Comparison of ENCODE assay signal across 9 cellular contexts in genomic region chr9:104961238-104961637, GRCh38. TPM values are rescaled to one million over a fixed set of nuclear protein-coding genes. Genes with fewer than 3 reads are reported as not detected.
DNase-seq lines count a peak whose midpoint lies in the region; ATAC-seq and TF ChIP-seq lines count a peak whose summit lies in the region.
"Had no signal": no experiment of that assay in that cellular context is flagged by ENCODE, and none has a peak within 500 bp of the region (broad histone marks: within the 10 kb centered on the region; RNA-seq: fewer than 3 reads in every experiment).

No MANE protein-coding gene starts in this region.

- no peak overlapping the region for H3K27ac ChIP-seq in aorta (ENCODE audit: low read depth in 1 of 2, low read length in 2 of 2)

- H3K4me3 ChIP-seq in aorta (ENCODE audit: low read length in 2 of 2): no peak overlapping the region

- H3K36me3 Mint-ChIP-seq in natural killer cell: no peaks in the 10 kb centered on the region
- H3K36me3 Mint-ChIP-seq: brain had no signal

- 53 to 59% methylated on average over 5 of the region's 5 CpGs for WGBS in aorta, 2 donors

- peaks cover 17 to 30% of the 10 kb centered on the region in 2 donors for H3K27me3 Mint-ChIP-seq in natural killer cell (ENCODE audit: low read depth in 2 of 2)

- peak; percentile 10 to 26 for DNase-seq in AML-193 (lab: John Stamatoyannopoulos, UW)
- DNase-seq in SHP77 (lab: John Stamatoyannopoulos, UW): peak; percentile 19 to 54
- peak; percentile 6 for DNase-seq in activated naive CD8-positive, alpha-beta T cell treated with anti-CD3 and anti-CD28 coated beads, Interleukin-2, amount 50 U/mL, for 16 hours (ENCODE audit: low read depth, low spot score)
- DNase-seq in natural killer cell: no peak
- DNase-seq in aorta: no peak
- no peak for DNase-seq in inferior parietal cortex (ENCODE audit: extremely low spot score)

- ATAC-seq in GM19395 (IDR thresholded peaks at IDR 0.05; ENCODE audit: unreplicated experiment) (peak; percentile 97), HG03565 (IDR thresholded peaks at IDR 0.05; ENCODE audit: unreplicated experiment) (peak; percentile 74), natural killer cell (peak; percentile 50 to 87 (median 60)), aorta (ENCODE audit: low FRiP score) (no peak)

- H3K4me3 Mint-ChIP-seq in natural killer cell: no peak overlapping the region

- peaks cover 0 to 1% of the 10 kb centered on the region in 2 donors for H3K27me3 ChIP-seq in aorta (ENCODE audit: control insufficient read depth in 1 of 2, insufficient read depth in 2 of 2, low read length in 1 of 2)

- peaks cover 0 to 5% of the 10 kb centered on the region in 2 donors for H3K4me1 Mint-ChIP-seq in natural killer cell

- no peaks in the 10 kb centered on the region for H3K9me3 Mint-ChIP-seq in natural killer cell

- no peak for TF ChIP-seq CTCF in natural killer cell (IDR thresholded peaks at IDR 0.05)

- intact Hi-C loops in natural killer cell (cut with micrococcal nuclease) (no loop called here), aorta (cut with DNase I) (no loop called here)

- no peaks in the 10 kb centered on the region for H3K4me1 ChIP-seq in aorta (ENCODE audit: control insufficient read depth in 1 of 2, insufficient read depth in 2 of 2, low read length in 2 of 2)

- H3K27ac Mint-ChIP-seq in natural killer cell: no peak overlapping the region

- no peaks in the 10 kb centered on the region for H3K36me3 ChIP-seq in aorta (ENCODE audit: control insufficient read depth in 1 of 2, insufficient read depth in 2 of 2, low read length in 1 of 2)

- H3K9me3 ChIP-seq in aorta (ENCODE audit: control insufficient read depth, low read length): no peaks in the 10 kb centered on the region

RNA-seq across cellular contexts. Expression of gene ABCA1, which starts 33.3 kb away (rescaled TPM):
- total RNA-seq in natural killer cell (10 to 100 TPM in 1 of 3 donors, 1 to 10 TPM in 2; 1.9 to 10.8 (median 4.8) TPM), aorta (10 to 100 TPM; 26.3 to 44.7 TPM)
- polyA plus RNA-seq in aorta: 10 to 100 TPM in 1 of 2 donors, 1 to 10 TPM in 1; 5.4 to 13.2 TPM

Comparison
In these comparisons a context has a peak if more than half of its experiments do, and no peak if none do; other contexts are left out.
1. DNase-seq: peak in AML-193 (2 of 2), SHP77 (2 of 2) and activated naive CD8-positive, alpha-beta T cell treated with anti-CD3 and anti-CD28 coated beads, Interleukin-2, amount 50 U/mL, for 16 hours (single experiment); none in natural killer cell (single experiment), aorta (0 of 2) and inferior parietal cortex (single experiment).